Comparison of ENCODE assay signal across 8 cellular contexts in the genomic region with DNA sequence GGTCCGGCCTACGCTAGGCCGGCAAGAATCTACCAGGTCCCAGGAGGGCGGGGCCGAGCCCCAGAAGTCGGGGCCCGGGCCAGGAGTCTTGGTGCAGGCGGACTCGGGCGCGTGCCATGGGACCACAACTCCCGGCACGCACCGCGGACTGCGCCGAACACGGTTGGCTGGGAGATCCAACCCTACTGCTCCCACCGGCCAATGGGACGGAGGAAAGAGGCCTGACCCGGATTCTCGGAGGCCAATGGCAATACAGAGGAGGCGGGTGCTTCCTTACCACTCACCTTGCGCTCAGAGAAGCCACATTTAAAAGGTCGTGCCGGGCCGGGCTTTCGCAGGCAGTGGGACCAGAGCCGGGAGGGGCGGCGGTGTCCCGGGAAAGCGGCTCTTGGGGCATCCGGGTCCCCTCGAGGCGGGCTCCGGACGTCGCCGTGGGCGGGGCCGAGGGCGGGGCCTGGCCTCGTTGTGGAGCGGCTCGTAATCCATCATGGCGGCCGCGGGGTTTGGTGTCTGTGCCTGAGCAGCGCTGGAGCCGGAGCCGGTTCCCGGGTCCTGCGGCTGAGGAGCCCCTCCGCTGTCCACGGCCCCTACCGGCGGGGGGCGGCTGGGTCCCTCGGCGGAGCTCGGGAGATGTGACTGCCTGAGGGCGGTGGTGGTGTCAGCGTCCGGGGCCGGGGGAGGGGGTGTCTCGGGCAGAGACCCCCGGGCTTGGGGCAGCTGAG. TPM values are rescaled to one million over a fixed set of nuclear protein-coding genes. Genes with fewer than 3 reads are reported as not detected.
DNase-seq lines count a peak whose midpoint lies in the region; ATAC-seq and FAIRE-seq lines count a peak whose summit lies in the region.

No MANE protein-coding gene starts in this region.

- no peaks in the 10 kb centered on the region for H3K4me1 ChIP-seq in mesodermal cell (ENCODE audit: control insufficient read depth, insufficient read depth, low read length, poor library complexity, severe bottlenecking)

- ATAC-seq in GM21390 (IDR thresholded peaks at IDR 0.05; ENCODE audit: unreplicated experiment) = peak; percentile 96

- in situ Hi-C loops in Caki2 (cut with HindIII; ENCODE audit: low pct_unique_long_range_greater_than_20kb, low sequenced_read_pairs) = no loop called here

- 0 to 1% methylated on average over 38 to 59 of the region's 68 CpGs for WGBS in mesodermal cell (ENCODE audit: insufficient coverage in 2 of 2), 2 experiments

- DNase-seq in Caki2 (ENCODE audit: low read depth) = peak; percentile 98
- peak in 75 of 76 experiments; percentile 47 to 99 (median 95) for DNase-seq in HUDEP-2 (lab: John Stamatoyannopoulos, UW; ENCODE audit: unreplicated experiment in 76 of 76)
- DNase-seq in NOMO-1 treated with dmso at 0.1 percent for 144 hours (lab: John Stamatoyannopoulos, UW; ENCODE audit: unreplicated experiment) = peak; percentile 92
- peak; percentile 94 for DNase-seq in activated CD8-positive, alpha-beta memory T cell treated with anti-CD3 and anti-CD28 coated beads, Interleukin-2, amount 50 U/mL, for 24 hours (ENCODE audit: extremely low read depth)
- DNase-seq in stimulated activated CD8-positive, alpha-beta memory T cell treated with anti-CD3 and anti-CD28 coated beads, Interleukin-15, amount 100 ng/mL, for 24 hours (ENCODE audit: low read depth) = peak; percentile 83

- H3K9me3 ChIP-seq in mesodermal cell (ENCODE audit: control insufficient read depth, low read length) = no peaks in the 10 kb centered on the region

- FAIRE-seq in endometrium (lab: Jason Lieb, UNC) = peak; percentile 96

- no peaks in the 10 kb centered on the region for H3K36me3 ChIP-seq in mesodermal cell (ENCODE audit: control insufficient read depth, insufficient read depth, low read length)

- peak overlapping the region; percentile 98 for H3K27ac ChIP-seq in mesodermal cell (ENCODE audit: low read depth, low read length, severe bottlenecking)

- H3K4me3 ChIP-seq in mesodermal cell (ENCODE audit: extremely low read depth, insufficient read depth, low read length, poor library complexity, severe bottlenecking) = peak overlapping the region; percentile 95

RNA-seq across cellular contexts. Expression of gene EXOSC2, which starts 19.1 kb away (rescaled TPM):
- 22.8 and 41.5 TPM in 2 replicates for total RNA-seq in Caki2 (2014; rRNA removed; shearing (Covaris generic); ENCODE audit: low replicate concordance)
- polyA plus RNA-seq in mesodermal cell (2013, experiment 1 of 2) = 20.9 TPM
- 19.2 TPM for polyA plus RNA-seq in mesodermal cell (2013, experiment 2 of 2)

RNA-seq across cellular contexts. Expression of gene PRDM12, which starts 48.3 kb away (rescaled TPM):
- not detected in 2 replicates for total RNA-seq in Caki2 (2014; rRNA removed; shearing (Covaris generic); ENCODE audit: low replicate concordance)
- 0.11 TPM for polyA plus RNA-seq in mesodermal cell (2013, experiment 1 of 2)
- polyA plus RNA-seq in mesodermal cell (2013, experiment 2 of 2) = 0.25 TPM

Comparison
In these comparisons a context has a peak if more than half of its experiments do, and no peak if none do; other contexts are left out.
1. Peak in every context shown above with its lines: DNase-seq, ATAC-seq, H3K4me3 ChIP-seq and H3K27ac ChIP-seq.